ENCODE assay signal across 18 cellular contexts in genomic region chr17:38609280-38610031, GRCh38. TPM values are rescaled to one million over a fixed set of nuclear protein-coding genes. Genes with fewer than 3 reads are reported as not detected.
DNase-seq lines count a peak whose midpoint lies in the region; ATAC-seq and TF ChIP-seq lines count a peak whose summit lies in the region.
"Had no signal": no experiment of that assay in that cellular context is flagged by ENCODE, and none has a peak within 500 bp of the region (broad histone marks: within the 10 kb centered on the region; RNA-seq: fewer than 3 reads in every experiment).

No MANE protein-coding gene starts in this region.

- peaks cover 15% of the 10 kb centered on the region for H3K4me1 Mint-ChIP-seq in neural crest cell
- peaks cover 5% of the 10 kb centered on the region for H3K4me1 Mint-ChIP-seq in activated T-helper 1 cell treated with anti-CD3 and anti-CD28 coated beads, Interleukin-12 subunit alpha, Interleukin-12 subunit beta, Interleukin-2, Interleukin-4 antibody, amounts not matched to agents 30 ng/mL and 10 ng/mL and 1 ng/mL, durations not matched to agents 14 hours and 24 hours and 36 hours (ENCODE audit: low read depth)

- no peak overlapping the region for H3K4me3 ChIP-seq in HAP-1
- H3K4me3 ChIP-seq in NT2/D1 (ENCODE audit: insufficient read length, low read depth) = no peak overlapping the region
- H3K4me3 ChIP-seq in fibroblast of the aortic adventitia (ENCODE audit: low read depth, low read length) = no peak overlapping the region
- H3K4me3 ChIP-seq: psoas muscle, tibial artery had no signal

- TF ChIP-seq CTCF in fibroblast of the aortic adventitia (IDR thresholded peaks at IDR 0.05; ENCODE audit: insufficient read depth, low read length) (peak; percentile 5), neural crest cell (conservative IDR thresholded peaks at IDR 0.05) (no peak)

- intact Hi-C loops in activated T-helper 1 cell treated with anti-CD3 and anti-CD28 coated beads, Interleukin-12 subunit alpha, Interleukin-12 subunit beta, Interleukin-2, Interleukin-4 antibody, amounts not matched to agents 30 ng/mL and 10 ng/mL and 1 ng/mL, durations not matched to agents 14 hours and 24 hours and 36 hours (cut with micrococcal nuclease) = loop anchor here (5.0 kb wide), 1 partner anchor 58 kb away; no protein-coding TSS in a partner anchor

- H3K27me3 ChIP-seq in HAP-1 (ENCODE audit: low read depth) (no peaks in the 10 kb centered on the region), NT2/D1 (ENCODE audit: insufficient read depth, insufficient read length) (peaks cover 8% of the 10 kb centered on the region)

- H3K4me3 Mint-ChIP-seq in neural crest cell = peak overlapping the region; percentile 79
- H3K4me3 Mint-ChIP-seq in activated T-helper 1 cell treated with anti-CD3 and anti-CD28 coated beads, Interleukin-12 subunit alpha, Interleukin-12 subunit beta, Interleukin-2, Interleukin-4 antibody, amounts not matched to agents 30 ng/mL and 10 ng/mL and 1 ng/mL, durations not matched to agents 14 hours and 24 hours and 36 hours = no peak overlapping the region
- H3K4me3 Mint-ChIP-seq: stimulated activated naive B cell treated with anti-CD40 and anti-IgM and Interleukin-4, amounts not matched to agents 10 μg/mL and 1 μg/mL and 100 μg/mL, for 72 hours had no signal

- peaks cover 28% of the 10 kb centered on the region for H3K27me3 Mint-ChIP-seq in neural crest cell (ENCODE audit: low read depth)
- peaks cover 51% of the 10 kb centered on the region for H3K27me3 Mint-ChIP-seq in activated T-helper 1 cell treated with anti-CD3 and anti-CD28 coated beads, Interleukin-12 subunit alpha, Interleukin-12 subunit beta, Interleukin-2, Interleukin-4 antibody, amounts not matched to agents 30 ng/mL and 10 ng/mL and 1 ng/mL, durations not matched to agents 14 hours and 24 hours and 36 hours (ENCODE audit: insufficient read depth)

- H3K27ac Mint-ChIP-seq in neural crest cell (ENCODE audit: unreplicated experiment) = no peak overlapping the region
- H3K27ac Mint-ChIP-seq in activated T-helper 1 cell treated with anti-CD3 and anti-CD28 coated beads, Interleukin-12 subunit alpha, Interleukin-12 subunit beta, Interleukin-2, Interleukin-4 antibody, amounts not matched to agents 30 ng/mL and 10 ng/mL and 1 ng/mL, durations not matched to agents 14 hours and 24 hours and 36 hours = no peak overlapping the region
- H3K27ac Mint-ChIP-seq: stimulated activated naive B cell treated with anti-CD40 and anti-IgM and Interleukin-4, amounts not matched to agents 10 μg/mL and 1 μg/mL and 100 μg/mL, for 72 hours had no signal

- no peaks in the 10 kb centered on the region for H3K36me3 ChIP-seq in HAP-1 (replicated peaks)
- H3K36me3 ChIP-seq in NT2/D1 (ENCODE audit: insufficient read depth, insufficient read length, low read length) = no peaks in the 10 kb centered on the region
- H3K36me3 ChIP-seq: tibial artery had no signal

- no peak for ATAC-seq in GM18909 (IDR thresholded peaks at IDR 0.05; ENCODE audit: poor library complexity, unreplicated experiment)
- ATAC-seq: HCT116; naive thymus-derived CD8-positive, alpha-beta T cell; psoas muscle; stimulated activated naive B cell treated with anti-CD40 and anti-IgM and Interleukin-4, amounts not matched to agents 10 μg/mL and 1 μg/mL and 100 μg/mL, for 72 hours had no signal

- in situ Hi-C loops in HAP-1 (cut with MboI; ENCODE audit: low sequenced_read_pairs) = loop anchor here (10.0 kb wide), 1 partner anchor 55 kb away; no protein-coding TSS in a partner anchor

- peaks cover 2% of the 10 kb centered on the region for H3K9me3 Mint-ChIP-seq in neural crest cell
- H3K9me3 Mint-ChIP-seq in activated T-helper 1 cell treated with anti-CD3 and anti-CD28 coated beads, Interleukin-12 subunit alpha, Interleukin-12 subunit beta, Interleukin-2, Interleukin-4 antibody, amounts not matched to agents 30 ng/mL and 10 ng/mL and 1 ng/mL, durations not matched to agents 14 hours and 24 hours and 36 hours = no peaks in the 10 kb centered on the region

- DNase-seq in HAP-1 (ENCODE audit: low spot score in 2 of 2) = peak; percentile 83 to 92
- peak; percentile 93 for DNase-seq in NT2/D1 (ENCODE audit: low read depth, low spot score)
- DNase-seq in fibroblast of the aortic adventitia (ENCODE audit: low read depth) = no peak
- DNase-seq in neural crest cell (ENCODE audit: low read depth, low spot score) = no peak
- no peak for DNase-seq in activated CD8-positive, alpha-beta memory T cell treated with anti-CD3 and anti-CD28 coated beads, Interleukin-2, amount 50 U/mL, for 48 hours
- no peak for DNase-seq in CD1c-positive myeloid dendritic cell (ENCODE audit: extremely low spot score)
- no peak for DNase-seq in activated T-helper 1 cell treated with anti-CD3 and anti-CD28 coated beads, Interleukin-12 subunit alpha, Interleukin-12 subunit beta, Interleukin-2, Interleukin-4 antibody, amounts not matched to agents 30 ng/mL and 10 ng/mL and 1 ng/mL, durations not matched to agents 14 hours and 24 hours and 36 hours (ENCODE audit: low spot score)
- DNase-seq: activated CD4-positive, alpha-beta T cell treated with anti-CD3 and anti-CD28 coated beads, Interleukin-2, amount 50 U/mL, for 1 hour; activated naive CD4-positive, alpha-beta T cell treated with Interleukin-2 at 50 U/mL for 16 hours; anterior cingulate cortex; NCI-H1694; stimulated activated CD4-positive, alpha-beta T cell treated with anti-CD3 and anti-CD28 coated beads, Interleukin-12 subunit alpha, Interleukin-12 subunit beta, amount 100 ng/mL, for 4 hours; stimulated activated naive B cell treated with anti-CD40 and anti-IgM and Interleukin-4, amounts not matched to agents 10 μg/mL and 1 μg/mL and 100 μg/mL, for 72 hours; tibial artery had no signal

- H3K9ac ChIP-seq in NT2/D1 (ENCODE audit: insufficient read length, low read depth) = peak overlapping the region; percentile 61

- H3K36me3 Mint-ChIP-seq in neural crest cell (ENCODE audit: low read depth) = no peaks in the 10 kb centered on the region
- no peaks in the 10 kb centered on the region for H3K36me3 Mint-ChIP-seq in activated T-helper 1 cell treated with anti-CD3 and anti-CD28 coated beads, Interleukin-12 subunit alpha, Interleukin-12 subunit beta, Interleukin-2, Interleukin-4 antibody, amounts not matched to agents 30 ng/mL and 10 ng/mL and 1 ng/mL, durations not matched to agents 14 hours and 24 hours and 36 hours (ENCODE audit: low read depth)
- H3K36me3 Mint-ChIP-seq: stimulated activated naive B cell treated with anti-CD40 and anti-IgM and Interleukin-4, amounts not matched to agents 10 μg/mL and 1 μg/mL and 100 μg/mL, for 72 hours had no signal

- peaks cover 20% of the 10 kb centered on the region for H3K4me1 ChIP-seq in HAP-1
- H3K4me1 ChIP-seq in NT2/D1 (ENCODE audit: insufficient read depth, insufficient read length) = peaks cover 34% of the 10 kb centered on the region

- peaks cover 3% of the 10 kb centered on the region; the same call in 1 of the 2 replicates for H3K9me3 ChIP-seq in HAP-1
- H3K9me3 ChIP-seq in NT2/D1 (ENCODE audit: insufficient read depth, low read length) = peaks cover 9% of the 10 kb centered on the region; the same call in 1 of the 2 replicates

RNA-seq across cellular contexts. Expression of gene SRCIN1, which starts 3.7 kb away (rescaled TPM):
- total RNA-seq in fibroblast of the aortic adventitia (ENCODE audit: low replicate concordance) (not detected in 2 replicates), neural crest cell (8.4 and 8.6 TPM in 2 replicates)
- 0.22 and 0.44 TPM in 2 replicates for total RNA-seq in activated T-helper 1 cell treated with anti-CD3 and anti-CD28 coated beads, Interleukin-12 subunit alpha, Interleukin-12 subunit beta, Interleukin-2, Interleukin-4 antibody, amounts not matched to agents 30 ng/mL and 10 ng/mL and 1 ng/mL, durations not matched to agents 14 hours and 24 hours and 36 hours

Comparison
In these comparisons a context has a peak if more than half of its experiments do, and no peak if none do; other contexts are left out.
1. DNase-seq: peak in HAP-1 (2 of 2) and NT2/D1 (single experiment); none in fibroblast of the aortic adventitia (single experiment), neural crest cell (single experiment), activated CD8-positive, alpha-beta memory T cell treated with anti-CD3 and anti-CD28 coated beads, Interleukin-2, amount 50 U/mL, for 48 hours (single experiment), CD1c-positive myeloid dendritic cell (single experiment) and activated T-helper 1 cell treated with anti-CD3 and anti-CD28 coated beads, Interleukin-12 subunit alpha, Interleukin-12 subunit beta, Interleukin-2, Interleukin-4 antibody, amounts not matched to agents 30 ng/mL and 10 ng/mL and 1 ng/mL, durations not matched to agents 14 hours and 24 hours and 36 hours (single experiment).